ENCODE assay signal across 8 cellular contexts in genomic region chr9:117782931-117783788, GRCh38.
DNase-seq lines count a peak whose midpoint lies in the region; ATAC-seq and TF ChIP-seq lines count a peak whose summit lies in the region.

No MANE protein-coding gene starts in this region.

- H3K9me3 ChIP-seq in CD4-positive, alpha-beta memory T cell (ENCODE audit: control insufficient read depth in 1 of 2, low read length in 2 of 2): no peaks in the 10 kb centered on the region
- no peaks in the 10 kb centered on the region for H3K9me3 ChIP-seq in endocrine pancreas (ENCODE audit: control insufficient read depth, low read length)

- no peak overlapping the region for H3K4me3 Mint-ChIP-seq in CD4-positive, alpha-beta memory T cell
- H3K4me3 Mint-ChIP-seq in activated CD8-positive, alpha-beta T cell treated with anti-CD3 and anti-CD28 coated beads for 36 hours: no peak overlapping the region
- H3K4me3 Mint-ChIP-seq in mesothelial cell of epicardium: no peak overlapping the region

- peak; percentile 50 to 67 (median 62) for DNase-seq in CD4-positive, alpha-beta memory T cell
- DNase-seq in NCI-H748 (lab: John Stamatoyannopoulos, UW; ENCODE audit: unreplicated experiment) (peak; percentile 85), mesothelial cell of epicardium (ENCODE audit: low spot score in 2 of 2, unreplicated experiment in 2 of 2) (peak; percentile 39 to 75)
- peak; percentile 66 for DNase-seq in activated CD8-positive, alpha-beta T cell treated with anti-CD3 and anti-CD28 coated beads for 36 hours
- DNase-seq in stimulated activated CD8-positive, alpha-beta memory T cell treated with anti-CD3 and anti-CD28 coated beads, Interleukin-2, amount 100 ng/mL, for 1 hour (ENCODE audit: low read depth in 2 of 2): peak; percentile 10 to 19

- no peaks in the 10 kb centered on the region for H3K27me3 ChIP-seq in CD4-positive, alpha-beta memory T cell (ENCODE audit: insufficient read depth, low read length)
- peaks cover 6% of the 10 kb centered on the region for H3K27me3 ChIP-seq in endocrine pancreas (ENCODE audit: control insufficient read depth, insufficient read depth, low read length)

- no peak overlapping the region for H3K27ac Mint-ChIP-seq in CD4-positive, alpha-beta memory T cell
- H3K27ac Mint-ChIP-seq in activated CD8-positive, alpha-beta T cell treated with anti-CD3 and anti-CD28 coated beads for 36 hours: no peak overlapping the region
- H3K27ac Mint-ChIP-seq in mesothelial cell of epicardium: no peak overlapping the region

- intact Hi-C loops in CD4-positive, alpha-beta memory T cell (cut with micrococcal nuclease): loop anchor here (1.0 kb wide), 1 partner anchor 43 kb away; no protein-coding TSS in a partner anchor
- intact Hi-C loops in activated CD8-positive, alpha-beta T cell treated with anti-CD3 and anti-CD28 coated beads for 36 hours (cut with micrococcal nuclease): no loop called here

- TF ChIP-seq CTCF in activated CD8-positive, alpha-beta T cell treated with anti-CD3 and anti-CD28 coated beads for 36 hours (IDR thresholded peaks at IDR 0.05): peak; percentile 52
- peak; percentile 35 for TF ChIP-seq CTCF in mesothelial cell of epicardium (IDR thresholded peaks at IDR 0.05; ENCODE audit: unreplicated experiment)

- H3K27ac ChIP-seq in CD4-positive, alpha-beta memory T cell (ENCODE audit: low read depth, low read length): no peak overlapping the region

- H3K9ac ChIP-seq in endocrine pancreas (ENCODE audit: control insufficient read depth, insufficient read depth, low read length): no peak overlapping the region

- peaks cover 0 to 4% (median 3%) of the 10 kb centered on the region in 4 donors for H3K4me1 Mint-ChIP-seq in CD4-positive, alpha-beta memory T cell
- H3K4me1 Mint-ChIP-seq in activated CD8-positive, alpha-beta T cell treated with anti-CD3 and anti-CD28 coated beads for 36 hours (ENCODE audit: low read depth): peaks cover 6% of the 10 kb centered on the region
- H3K4me1 Mint-ChIP-seq in mesothelial cell of epicardium: peaks cover 2% of the 10 kb centered on the region

- peak; percentile 71 for ATAC-seq in GM19372 (IDR thresholded peaks at IDR 0.05; ENCODE audit: low read depth, unreplicated experiment)
- ATAC-seq in HG03442 (IDR thresholded peaks at IDR 0.05; ENCODE audit: unreplicated experiment): peak; percentile 65
- ATAC-seq in activated CD8-positive, alpha-beta T cell treated with anti-CD3 and anti-CD28 coated beads for 36 hours: peak; percentile 78

- peak overlapping the region; percentile 4 to 25 for H3K4me3 ChIP-seq in CD4-positive, alpha-beta memory T cell (ENCODE audit: low read length in 2 of 2)
- peak overlapping the region; percentile 81 for H3K4me3 ChIP-seq in endocrine pancreas (ENCODE audit: control insufficient read depth, insufficient read depth, low read length)

- POLR2A ChIA-PET in CD4-positive, alpha-beta memory T cell (lab: Charles Lee; ENCODE audit: partially characterized antibody): no interaction called here
- POLR2A ChIA-PET in activated CD8-positive, alpha-beta T cell treated with anti-CD3 and anti-CD28 coated beads for 36 hours (lab: Charles Lee): no interaction called here

- peaks cover 15% of the 10 kb centered on the region for H3K4me1 ChIP-seq in CD4-positive, alpha-beta memory T cell (ENCODE audit: insufficient read depth, low read length)
- no peaks in the 10 kb centered on the region for H3K4me1 ChIP-seq in endocrine pancreas (ENCODE audit: control insufficient read depth, insufficient read depth, low read length)

- no peaks in the 10 kb centered on the region for H3K36me3 Mint-ChIP-seq in CD4-positive, alpha-beta memory T cell
- no peaks in the 10 kb centered on the region for H3K36me3 Mint-ChIP-seq in activated CD8-positive, alpha-beta T cell treated with anti-CD3 and anti-CD28 coated beads for 36 hours (ENCODE audit: low read depth)
- H3K36me3 Mint-ChIP-seq in mesothelial cell of epicardium: no peaks in the 10 kb centered on the region

- H3K27me3 Mint-ChIP-seq in CD4-positive, alpha-beta memory T cell: no peaks in the 10 kb centered on the region
- peaks cover 2% of the 10 kb centered on the region for H3K27me3 Mint-ChIP-seq in activated CD8-positive, alpha-beta T cell treated with anti-CD3 and anti-CD28 coated beads for 36 hours
- H3K27me3 Mint-ChIP-seq in mesothelial cell of epicardium (ENCODE audit: low read depth): peaks cover 10% of the 10 kb centered on the region

- H3K36me3 ChIP-seq in CD4-positive, alpha-beta memory T cell (ENCODE audit: insufficient read depth, low read length): no peaks in the 10 kb centered on the region
- H3K36me3 ChIP-seq in endocrine pancreas (ENCODE audit: control insufficient read depth, insufficient read depth, low read length): no peaks in the 10 kb centered on the region

- CTCF ChIA-PET in CD4-positive, alpha-beta memory T cell (lab: Charles Lee; ENCODE audit: partially characterized antibody): no interaction called here
- CTCF ChIA-PET in activated CD8-positive, alpha-beta T cell treated with anti-CD3 and anti-CD28 coated beads for 36 hours (lab: Charles Lee): interaction anchor here (0.8 kb wide), 1 partner anchor 360 kb away, joined by 3 read pairs; no protein-coding TSS in a partner anchor

- no peaks in the 10 kb centered on the region for H3K9me3 Mint-ChIP-seq in CD4-positive, alpha-beta memory T cell
- H3K9me3 Mint-ChIP-seq in activated CD8-positive, alpha-beta T cell treated with anti-CD3 and anti-CD28 coated beads for 36 hours: no peaks in the 10 kb centered on the region
- H3K9me3 Mint-ChIP-seq in mesothelial cell of epicardium: no peaks in the 10 kb centered on the region

Comparison
In these comparisons a context has a peak if more than half of its experiments do, and no peak if none do; other contexts are left out.
1. DNase-seq: peak in every context shown above with its lines; median percentile 85 in NCI-H748; 66 in activated CD8-positive, alpha-beta T cell treated with anti-CD3 and anti-CD28 coated beads for 36 hours; 62 in CD4-positive, alpha-beta memory T cell; 57 in mesothelial cell of epicardium; 14 in stimulated activated CD8-positive, alpha-beta memory T cell treated with anti-CD3 and anti-CD28 coated beads, Interleukin-2, amount 100 ng/mL, for 1 hour.